ENCODE assay signal across 8 cellular contexts in the genomic region with DNA sequence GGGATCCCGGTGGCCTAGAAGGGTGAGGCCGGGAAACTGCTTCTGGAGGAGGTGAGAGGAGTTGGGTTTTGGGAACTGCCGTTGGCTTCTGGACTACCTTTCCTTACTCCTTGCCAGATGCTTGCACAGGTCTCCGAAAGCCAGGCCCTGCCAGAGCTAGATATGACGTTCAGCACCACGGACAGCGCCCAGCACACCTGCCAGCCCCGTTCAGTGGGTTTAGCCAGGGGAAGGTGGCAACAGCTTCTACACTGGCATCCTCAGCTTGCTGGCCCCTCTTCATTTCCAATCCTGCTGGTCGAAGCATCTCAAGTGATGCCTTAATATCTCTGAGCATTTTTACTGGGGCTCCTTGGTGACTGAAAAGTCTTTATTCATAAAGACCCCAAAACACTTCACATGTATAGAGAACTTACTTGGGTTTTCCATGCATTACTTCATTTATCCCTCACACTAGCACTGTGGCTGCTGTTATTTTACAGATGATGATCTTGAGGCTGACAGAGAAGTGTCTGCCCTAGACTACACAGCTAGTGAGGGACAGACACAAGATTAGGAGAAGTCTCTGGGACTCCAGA. TPM values are rescaled to one million over a fixed set of nuclear protein-coding genes. Genes with fewer than 3 reads are reported as not detected.
A peak's percentile ranks its signal among the peaks of the same experiment; 100 is the strongest.
DNase-seq lines count a peak whose midpoint lies in the region; ATAC-seq and TF ChIP-seq lines count a peak whose summit lies in the region.

No MANE protein-coding gene starts in this region.

- intact Hi-C loops in tibial artery (cut with DNase I; ENCODE audit: low total_unique reads), result no loop called here

- peaks cover 2% of the 10 kb centered on the region for H3K4me1 Mint-ChIP-seq in glutamatergic neuron (ENCODE audit: low read depth, unreplicated experiment)

- H3K4me3 ChIP-seq in tibial artery, result no peak overlapping the region

- H3K9me3 Mint-ChIP-seq in glutamatergic neuron (ENCODE audit: unreplicated experiment), result peaks cover 5% of the 10 kb centered on the region

- in situ Hi-C loops in GM13977 (cut with MboI; ENCODE audit: low pct_unique_long_range_greater_than_20kb, low sequenced_read_pairs, unreplicated experiment), result no loop called here

- TF ChIP-seq CTCF in GM13977 (IDR thresholded peaks at IDR 0.05; ENCODE audit: extremely low read depth, insufficient read depth, missing control alignments) (no peak), RWPE1 (conservative IDR thresholded peaks at IDR 0.05; ENCODE audit: low read depth) (no peak), glutamatergic neuron (IDR thresholded peaks at IDR 0.05; ENCODE audit: partially characterized antibody, unreplicated experiment) (no peak), tibial artery (IDR thresholded peaks at IDR 0.05) (no peak)

- H3K27me3 Mint-ChIP-seq in glutamatergic neuron (ENCODE audit: unreplicated experiment), result peaks cover 2% of the 10 kb centered on the region

- H3K27ac ChIP-seq in RWPE1 (no peak overlapping the region), tibial artery (no peak overlapping the region)

- no peak overlapping the region for H3K4me3 Mint-ChIP-seq in glutamatergic neuron (ENCODE audit: unreplicated experiment)

- no peaks in the 10 kb centered on the region for H3K4me1 ChIP-seq in tibial artery

- CTCF ChIA-PET in RWPE1 (lab: Yijun Ruan, JAX), result interaction anchor here (0.7 kb wide), 1 partner anchor 9 kb away, joined by 4 read pairs; no protein-coding TSS in a partner anchor

- H3K36me3 ChIP-seq in tibial artery, result no peaks in the 10 kb centered on the region

- H3K27ac Mint-ChIP-seq in glutamatergic neuron (ENCODE audit: unreplicated experiment), result no peak overlapping the region

- POLR2A ChIA-PET in RWPE1 (lab: Yijun Ruan, JAX; ENCODE audit: low non-redundant PET), result no interaction called here

- peaks cover 16% of the 10 kb centered on the region for H3K36me3 Mint-ChIP-seq in glutamatergic neuron (ENCODE audit: unreplicated experiment)

- peaks cover 0 to 38% of the 10 kb centered on the region in 2 donors for H3K27me3 ChIP-seq in tibial artery

- no peak for ATAC-seq in HG03095 (IDR thresholded peaks at IDR 0.05; ENCODE audit: unreplicated experiment)

- DNase-seq in GM13977 (ENCODE audit: low spot score) (peak; percentile 70), RWPE1 (ENCODE audit: low spot score) (peak; percentile 73), kidney tubule cell (ENCODE audit: low spot score) (peak; percentile 69), glutamatergic neuron (no peak), tibial artery (no peak)
- DNase-seq in activated naive CD4-positive, alpha-beta T cell (lab: John Stamatoyannopoulos, UW), result peak; percentile 2 to 38 (median 32)
- DNase-seq in stimulated activated CD8-positive, alpha-beta memory T cell treated with anti-CD3 and anti-CD28 coated beads, Interleukin-2, amount 100 ng/mL, for 48 hours (ENCODE audit: low read depth in 2 of 2), result peak; percentile 37 to 39

- peaks cover 0 to 3% (median 0%) of the 10 kb centered on the region in 3 donors for H3K9me3 ChIP-seq in tibial artery

RNA-seq across cellular contexts. Expression of gene HCN4, which starts 21.9 kb away (rescaled TPM):
- 17.0 TPM for total RNA-seq in glutamatergic neuron (ENCODE audit: unreplicated experiment)

Comparison
In these comparisons a context has a peak if more than half of its experiments do, and no peak if none do; other contexts are left out.
1. DNase-seq: peak in GM13977 (single experiment), RWPE1 (single experiment), activated naive CD4-positive, alpha-beta T cell (4 of 4), kidney tubule cell (single experiment) and stimulated activated CD8-positive, alpha-beta memory T cell treated with anti-CD3 and anti-CD28 coated beads, Interleukin-2, amount 100 ng/mL, for 48 hours (2 of 2); none in glutamatergic neuron (single experiment) and tibial artery (0 of 2).